Comparison of ENCODE assay signal across 24 cellular contexts in genomic region chr1:211603713-211604112, GRCh38. TPM values are rescaled to one million over a fixed set of nuclear protein-coding genes. Genes with fewer than 3 reads are reported as not detected.
DNase-seq lines count a peak whose midpoint lies in the region; ATAC-seq, FAIRE-seq and TF ChIP-seq lines count a peak whose summit lies in the region.
"Had no signal": no experiment of that assay in that cellular context is flagged by ENCODE, and none has a peak within 500 bp of the region (broad histone marks: within the 10 kb centered on the region; RNA-seq: fewer than 3 reads in every experiment).

No MANE protein-coding gene starts in this region.

- CTCF ChIA-PET in A549 (lab: Yijun Ruan, JAX): interaction anchor here (1.0 to 1.9 kb wide), 5 partner anchors 7 to 52 kb away, joined by 3 to 5 read pairs (median 4); no protein-coding TSS in a partner anchor
- CTCF ChIA-PET in WTC11 (lab: Charles Lee): no interaction called here

- no peak for DNase-seq in A549 (ENCODE audit: low read depth in 1 of 2, low spot score in 1 of 2)
- no peak for DNase-seq in HFFc6
- DNase-seq in epithelial cell of prostate (ENCODE audit: low read depth, low spot score): no peak
- DNase-seq in right lobe of liver: no peak
- DNase-seq in sigmoid colon: no peak
- no peak for DNase-seq in activated T-cell treated with anti-CD3 and anti-CD28 coated beads, Interleukin-2, amount 50 U/mL, for 4 hours
- DNase-seq in WTC11 (ENCODE audit: low spot score): no peak
- DNase-seq: Calu3; CD8-positive, alpha-beta memory T cell; DND-41; Karpas-422; MV-4-11; NCI-H1105; NCI-H146; NCI-H2029; NCI-H446; NCI-H524 treated with DMSO at 0.1 percent for 48 hours; NCI-H774; RPMI8226; SHP77 had no signal

- H3K27me3 Mint-ChIP-seq in HFFc6 (ENCODE audit: insufficient read depth): peaks cover 4% of the 10 kb centered on the region
- H3K27me3 Mint-ChIP-seq in activated T-cell treated with anti-CD3 and anti-CD28 coated beads, Interleukin-2, amount 50 U/mL, for 4 hours (ENCODE audit: low read depth): peaks cover 3% of the 10 kb centered on the region
- no peaks in the 10 kb centered on the region for H3K27me3 Mint-ChIP-seq in WTC11 (ENCODE audit: low read depth)

- no peak for FAIRE-seq in A549 (lab: Jason Lieb, UNC)
- FAIRE-seq: GM12892, H1 had no signal

- H3K4me1 Mint-ChIP-seq in HFFc6 (ENCODE audit: low read depth) (peaks cover 28% of the 10 kb centered on the region), WTC11 (0 out of 2 replicates have a peak, but pooled peaks cover 6% of the 10 kb centered on the region)
- H3K4me1 Mint-ChIP-seq in activated T-cell treated with anti-CD3 and anti-CD28 coated beads, Interleukin-2, amount 50 U/mL, for 4 hours (ENCODE audit: low read depth): peaks cover 22% of the 10 kb centered on the region

- H3K36me3 Mint-ChIP-seq in HFFc6 (ENCODE audit: low read depth): no peaks in the 10 kb centered on the region
- H3K36me3 Mint-ChIP-seq in activated T-cell treated with anti-CD3 and anti-CD28 coated beads, Interleukin-2, amount 50 U/mL, for 4 hours (ENCODE audit: insufficient read depth): no peaks in the 10 kb centered on the region
- no peaks in the 10 kb centered on the region for H3K36me3 Mint-ChIP-seq in WTC11
- H3K36me3 Mint-ChIP-seq: CD8-positive, alpha-beta memory T cell had no signal

- POLR2A ChIA-PET in A549 (lab: Yijun Ruan, JAX): no interaction called here
- POLR2A ChIA-PET in WTC11 (lab: Charles Lee): interaction anchor here (0.7 kb wide), 1 partner anchor 15 kb away, joined by 3 read pairs; no protein-coding TSS in a partner anchor

- TF ChIP-seq RAD21 in A549 (conservative IDR thresholded peaks at IDR 0.05 in 1 of 2, IDR thresholded peaks at IDR 0.05 in 1 of 2): no peak

- H3K4me2 ChIP-seq in A549: peak overlapping the region; percentile 5; the same call in 2 of the 3 replicates

- TF ChIP-seq CTCF in A549 (IDR thresholded peaks at IDR 0.05): no peak
- no peak for TF ChIP-seq CTCF in HFFc6 (IDR thresholded peaks at IDR 0.05)
- TF ChIP-seq CTCF in right lobe of liver (IDR thresholded peaks at IDR 0.05): no peak
- TF ChIP-seq CTCF in sigmoid colon (IDR thresholded peaks at IDR 0.05): no peak
- TF ChIP-seq CTCF in WTC11 (IDR thresholded peaks at IDR 0.05): no peak

- H3K4me1 ChIP-seq in A549 (peaks cover 18% of the 10 kb centered on the region), right lobe of liver (peaks cover 0 to 47% (median 16%) of the 10 kb centered on the region in 4 donors), sigmoid colon (no peaks in the 10 kb centered on the region)

- no peak overlapping the region for H3K4me3 ChIP-seq in A549
- no peak overlapping the region for H3K4me3 ChIP-seq in right lobe of liver
- no peak overlapping the region for H3K4me3 ChIP-seq in sigmoid colon

- intact Hi-C loops in right lobe of liver (cut with DNase I) (no loop called here), sigmoid colon (cut with DNase I) (no loop called here)

- no peak for ATAC-seq in A549
- no peak for ATAC-seq in right lobe of liver
- ATAC-seq in activated T-cell treated with anti-CD3 and anti-CD28 coated beads, Interleukin-2, amount 50 U/mL, for 4 hours: no peak
- no peak for ATAC-seq in WTC11

- H3K27ac Mint-ChIP-seq in HFFc6 (0 out of 2 replicates have a peak overlapping the region, but pooled peaks have one; percentile 17), WTC11 (no peak overlapping the region)
- H3K27ac Mint-ChIP-seq: CD14-positive monocyte; CD8-positive, alpha-beta memory T cell had no signal

- H3K27me3 ChIP-seq in right lobe of liver (no peaks in the 10 kb centered on the region), sigmoid colon (no peaks in the 10 kb centered on the region)

- H3K27ac ChIP-seq in A549 (no peak overlapping the region), epithelial cell of prostate (peak overlapping the region; percentile 38), right lobe of liver (peak overlapping the region in 2 of 3 donors; percentile 34 to 39), sigmoid colon (no peak overlapping the region)
- H3K27ac ChIP-seq: HL-60 had no signal

- H3K9me3 Mint-ChIP-seq in HFFc6 (no peaks in the 10 kb centered on the region), WTC11 (peaks cover 5% of the 10 kb centered on the region; the same call in 1 of the 2 replicates)
- H3K9me3 Mint-ChIP-seq in activated T-cell treated with anti-CD3 and anti-CD28 coated beads, Interleukin-2, amount 50 U/mL, for 4 hours: no peaks in the 10 kb centered on the region
- H3K9me3 Mint-ChIP-seq: CD8-positive, alpha-beta memory T cell had no signal

- WGBS in A549 (ENCODE audit: missing lambda C conversion rate): 95% methylated on average over 1 of the region's 1 CpG
- WGBS in right lobe of liver (ENCODE audit: insufficient coverage, low coverage, low lambda C conversion rate, missing lambda C conversion rate): no CpG with 5 or more reads among the region's 1 CpG
- 92 to 97% methylated on average over 1 of the region's 1 CpG for WGBS in sigmoid colon, 2 donors

- no peaks in the 10 kb centered on the region for H3K9me3 ChIP-seq in A549
- H3K9me3 ChIP-seq in right lobe of liver: no peaks in the 10 kb centered on the region
- no peaks in the 10 kb centered on the region for H3K9me3 ChIP-seq in sigmoid colon

- no peak overlapping the region for H3K4me3 Mint-ChIP-seq in HFFc6
- H3K4me3 Mint-ChIP-seq in activated T-cell treated with anti-CD3 and anti-CD28 coated beads, Interleukin-2, amount 50 U/mL, for 4 hours: no peak overlapping the region
- H3K4me3 Mint-ChIP-seq in WTC11: no peak overlapping the region
- H3K4me3 Mint-ChIP-seq: CD14-positive monocyte; CD8-positive, alpha-beta memory T cell had no signal

- H3K36me3 ChIP-seq in right lobe of liver (no peaks in the 10 kb centered on the region), sigmoid colon (no peaks in the 10 kb centered on the region)

- TF ChIP-seq EP300 in A549 (IDR thresholded peaks at IDR 0.05) (no peak), sigmoid colon (IDR thresholded peaks at IDR 0.05) (no peak)

- TF ChIP-seq POLR2A in A549 (IDR thresholded peaks at IDR 0.05; ENCODE audit: low read length): no peak
- no peak for TF ChIP-seq POLR2A in right lobe of liver (IDR thresholded peaks at IDR 0.05)
- TF ChIP-seq POLR2A in sigmoid colon (IDR thresholded peaks at IDR 0.05): no peak

TF ChIP-seq in A549, 52 proteins besides CTCF, POLR2A, EP300 and RAD21:
- TF ChIP-seq CHD4 (IDR thresholded peaks at IDR 0.05; ENCODE audit: borderline replicate concordance) (no peak), MAFK (IDR thresholded peaks at IDR 0.05; ENCODE audit: partially characterized antibody) (peak; percentile 27)
TF ChIP-seq in A549: peak in this region for 1.

TF ChIP-seq in WTC11, 78 proteins besides CTCF, POLR2A, EP300 and RAD21 (continues in another document):
- TF ChIP-seq HMGA2 (CRISPR knock-in tag; IDR thresholded peaks at IDR 0.05) (no peak), JUN (CRISPR knock-in tag; IDR thresholded peaks at IDR 0.05) (no peak), ZNF121 (CRISPR knock-in tag; IDR thresholded peaks at IDR 0.05) (no peak), ZNF423 (CRISPR knock-in tag; IDR thresholded peaks at IDR 0.05) (no peak), CBFB (CRISPR knock-in tag; IDR thresholded peaks at IDR 0.05; ENCODE audit: low read depth) (no peak), CDX4 (CRISPR knock-in tag; IDR thresholded peaks at IDR 0.05; ENCODE audit: borderline replicate concordance) (no peak), OVOL2 (CRISPR knock-in tag; IDR thresholded peaks at IDR 0.05; ENCODE audit: borderline replicate concordance) (no peak), ZNF416 (CRISPR knock-in tag; IDR thresholded peaks at IDR 0.05) (no peak)
- TF ChIP-seq, protein P1, sequence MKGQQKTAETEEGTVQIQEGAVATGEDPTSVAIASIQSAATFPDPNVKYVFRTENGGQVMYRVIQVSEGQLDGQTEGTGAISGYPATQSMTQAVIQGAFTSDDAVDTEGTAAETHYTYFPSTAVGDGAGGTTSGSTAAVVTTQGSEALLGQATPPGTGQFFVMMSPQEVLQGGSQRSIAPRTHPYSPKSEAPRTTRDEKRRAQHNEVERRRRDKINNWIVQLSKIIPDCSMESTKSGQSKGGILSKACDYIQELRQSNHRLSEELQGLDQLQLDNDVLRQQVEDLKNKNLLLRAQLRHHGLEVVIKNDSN (CRISPR knock-in tag; IDR thresholded peaks at IDR 0.05): no peak
- TF ChIP-seq, protein P2, sequence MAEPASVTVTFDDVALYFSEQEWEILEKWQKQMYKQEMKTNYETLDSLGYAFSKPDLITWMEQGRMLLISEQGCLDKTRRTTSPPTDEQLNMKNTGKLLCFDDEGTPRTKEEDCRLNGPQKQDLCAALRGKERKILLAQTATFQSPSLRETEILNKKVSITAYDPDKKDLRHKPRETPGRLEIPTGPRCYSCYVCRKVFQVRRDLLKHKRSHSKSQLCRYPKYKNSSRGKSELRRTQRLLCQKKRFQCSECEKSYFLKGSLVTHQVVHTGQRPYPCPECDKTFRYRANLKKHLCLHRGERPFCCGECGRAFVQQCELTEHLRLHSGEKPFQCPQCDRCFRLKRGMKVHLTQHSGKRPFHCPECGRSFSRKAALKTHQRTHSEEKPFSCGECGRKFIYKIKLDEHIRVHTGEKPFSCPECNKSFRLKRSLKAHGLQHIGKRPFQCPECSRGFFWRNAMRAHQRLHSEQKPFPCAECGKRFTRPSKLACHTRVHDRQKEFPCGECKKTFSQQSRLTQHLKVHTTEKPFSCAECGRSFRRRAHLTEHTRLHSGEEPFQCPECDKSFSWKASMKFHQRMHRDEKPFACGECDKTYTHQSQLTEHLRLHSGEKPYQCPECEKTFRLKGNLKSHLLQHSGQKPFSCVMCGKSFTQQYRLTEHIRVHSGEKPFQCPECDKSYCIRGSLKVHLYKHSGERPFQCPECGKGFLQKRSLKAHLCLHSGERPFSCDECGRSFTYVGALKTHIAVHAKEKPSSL (CRISPR knock-in tag; conservative IDR thresholded peaks at IDR 0.05): no peak

RNA-seq across cellular contexts. Expression of gene SLC30A1, which starts 24.8 kb away (rescaled TPM):
- polyA plus RNA-seq in A549 (2011; rRNA removed): 18.4 and 20.6 TPM in 2 replicates
- 4.1 and 4.9 TPM in 2 replicates for polyA plus RNA-seq in A549 (2012; cell fraction: cytosol; rRNA removed)
- polyA plus RNA-seq in A549 (2012; cell fraction: nucleus; rRNA removed): 6.0 and 7.5 TPM in 2 replicates
- polyA plus RNA-seq in A549 (2017; fragmentation: RNase III; extraction: RNeasy Plus Mini Kit Qiagen cat#74134 plus additional on column Dnase treatment): 24.3 to 27.0 TPM (median 26.6 TPM) in 3 replicates
- polyA minus RNA-seq in A549 (2011; rRNA and poly(A)+ RNA removed): 11.9 and 13.1 TPM in 2 replicates
- 10 to 100 TPM; 23.6 to 27.5 (median 25.7) TPM for total RNA-seq in HFFc6 (2021; fragmentation: NEBNext Ultra II Directional; extraction: Animal tissue kit (Norgen Biotek cat#: 25700))
- total RNA-seq in right lobe of liver: 10 to 100 TPM; 23.2 to 72.9 (median 48.2) TPM
- 10 to 100 TPM in 2 of 4 donors, 1 to 10 TPM in 2; 7.9 to 11.8 (median 9.3) TPM for total RNA-seq in sigmoid colon
- polyA plus RNA-seq in sigmoid colon: 1 to 10 TPM; 4.2 to 5.1 (median 4.3) TPM
- total RNA-seq in activated T-cell treated with anti-CD3 and anti-CD28 coated beads, Interleukin-2, amount 50 U/mL, for 4 hours: 10 to 100 TPM; 16.7 to 17.9 (median 17.2) TPM
- 20.0 to 26.9 TPM (median 25.3 TPM) in 3 replicates for total RNA-seq in WTC11 (2021)

Comparison
In these comparisons a context has a peak if more than half of its experiments do, and no peak if none do; other contexts are left out.
1. H3K27ac ChIP-seq: peak in epithelial cell of prostate (single experiment) and right lobe of liver (2 of 3); none in A549 (0 of 2) and sigmoid colon (0 of 4).